Comparison of ENCODE assay signal across 9 cellular contexts in genomic region chr14:68552597-68552996, GRCh38.
A peak's percentile ranks its signal among the peaks of the same experiment; 100 is the strongest.
DNase-seq lines count a peak whose midpoint lies in the region; ATAC-seq and TF ChIP-seq lines count a peak whose summit lies in the region.
"Had no signal": no experiment of that assay in that cellular context is flagged by ENCODE, and none has a peak within 500 bp of the region (broad histone marks: within the 10 kb centered on the region; RNA-seq: fewer than 3 reads in every experiment).

No MANE protein-coding gene starts in this region.

- peak overlapping the region in 1 of 5 experiments; percentile 32 for H3K4me3 Mint-ChIP-seq in brain

- H3K9me3 Mint-ChIP-seq in brain: peaks cover 0 to under 1% (median 0%) of the 10 kb centered on the region in 5 experiments

- TF ChIP-seq CTCF in heart left ventricle (IDR thresholded peaks at IDR 0.05) (no peak), brain (conservative IDR thresholded peaks at IDR 0.05) (no peak), vagina (IDR thresholded peaks at IDR 0.05) (no peak), GM10266 (IDR thresholded peaks at IDR 0.05; ENCODE audit: control insufficient read depth, insufficient read depth, low read depth, missing control alignments) (no peak)

- no peak overlapping the region for H3K4me3 ChIP-seq in heart left ventricle
- no peak overlapping the region for H3K4me3 ChIP-seq in vagina

- intact Hi-C loops in heart left ventricle (cut with DNase I) (no loop called here), cardiac septum (cut with DNase I) (no loop called here), vagina (cut with DNase I) (no loop called here)

- H3K36me3 Mint-ChIP-seq in brain: no peaks in the 10 kb centered on the region

- peaks cover 5 to 77% (median 58%) of the 10 kb centered on the region in 12 donors for H3K4me1 ChIP-seq in heart left ventricle
- peaks cover 82% of the 10 kb centered on the region for H3K4me1 ChIP-seq in vagina

- no peak for TF ChIP-seq POLR2A in heart left ventricle (IDR thresholded peaks at IDR 0.05)
- no peak for TF ChIP-seq POLR2A in vagina (IDR thresholded peaks at IDR 0.05)

- H3K36me3 ChIP-seq in heart left ventricle (no peaks in the 10 kb centered on the region), vagina (no peaks in the 10 kb centered on the region)

- DNase-seq in heart left ventricle (peak in 1 of 5 donors; percentile 51), cardiac septum (ENCODE audit: low spot score) (no peak), medulla oblongata (ENCODE audit: extremely low spot score) (peak; percentile 34), vagina (ENCODE audit: extremely low spot score in 2 of 2) (no peak), cortex of kidney (lab: John Stamatoyannopoulos, UW) (no peak), GM10266 (ENCODE audit: extremely low spot score) (no peak), T-helper 1 cell (no peak)
- DNase-seq: activated gamma-delta T cell treated with Interleukin-2 at 50 U/mL for 16 hours had no signal

- WGBS in heart left ventricle, 4 donors: 30 to 52% (median 42%) methylated on average over 2 of the region's 2 CpGs

- H3K27me3 ChIP-seq in heart left ventricle: no peaks in the 10 kb centered on the region
- H3K27me3 ChIP-seq in vagina: no peaks in the 10 kb centered on the region

- ATAC-seq in heart left ventricle: no peak

- H3K27ac ChIP-seq in heart left ventricle: peak overlapping the region in 11 of 12 donors; percentile 19 to 96 (median 58)
- peak overlapping the region; percentile 96 for H3K27ac ChIP-seq in vagina

- peaks cover 3% of the 10 kb centered on the region for H3K27me3 Mint-ChIP-seq in brain

- H3K9me3 ChIP-seq in heart left ventricle (no peaks in the 10 kb centered on the region), vagina (no peaks in the 10 kb centered on the region)

- H3K27ac Mint-ChIP-seq in brain: peak overlapping the region in 3 of 5 experiments; percentile 69 to 91 (median 86)

- peaks cover 80% of the 10 kb centered on the region for H3K4me1 Mint-ChIP-seq in brain
